In the genomic region with DNA sequence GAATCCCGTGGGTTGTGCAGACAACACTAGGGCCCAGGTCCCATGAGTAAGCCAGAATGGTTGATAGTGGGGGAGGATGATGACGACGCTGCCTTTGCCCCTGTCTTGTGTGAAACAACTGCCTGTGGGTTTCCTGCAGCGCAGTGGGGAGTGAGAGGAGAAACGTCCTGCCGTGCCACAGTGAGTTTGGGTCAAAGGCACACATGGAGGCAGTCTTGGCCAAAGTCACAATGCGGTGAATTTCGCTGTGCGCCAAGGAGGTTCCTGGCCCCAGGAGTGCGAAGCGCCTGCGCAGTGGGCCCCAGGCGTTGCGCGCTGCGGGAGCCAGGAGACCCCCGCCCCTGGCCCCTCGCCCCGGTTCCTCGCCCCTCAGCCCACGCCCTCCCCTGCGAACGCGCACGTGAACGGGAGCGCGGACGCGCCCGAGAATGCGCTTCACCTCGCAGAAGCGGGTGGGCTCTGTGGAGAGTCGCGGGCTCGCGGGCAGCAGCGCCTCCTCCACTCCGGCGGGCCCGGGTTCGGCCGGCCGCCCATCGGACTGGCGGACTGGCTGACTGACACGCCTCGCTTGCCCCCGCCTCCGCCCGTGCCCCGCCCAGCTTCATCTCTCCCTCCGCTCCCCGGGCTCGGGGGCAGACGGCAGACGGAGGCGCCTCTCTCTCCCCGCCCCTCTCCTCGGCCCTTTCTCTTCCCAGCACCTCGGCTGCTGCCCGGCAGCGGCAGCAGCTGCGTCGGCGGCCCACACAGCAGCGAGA, we compare ENCODE assay signal across 8 cellular contexts. TPM values are rescaled to one million over a fixed set of nuclear protein-coding genes. Genes with fewer than 3 reads are reported as not detected.
A peak's percentile ranks its signal among the peaks of the same experiment; 100 is the strongest.
DNase-seq lines count a peak whose midpoint lies in the region; ATAC-seq, FAIRE-seq and TF ChIP-seq lines count a peak whose summit lies in the region.

A gene (plus strand): TSS at position 635 of the 755 bp plus-strand sequence. CDS start 144 bp downstream, outside the sequence.

- intact Hi-C loops in kidney (cut with DNase I) = no loop called here

- H3K9me3 ChIP-seq in kidney (ENCODE audit: control insufficient read depth in 1 of 2, low read length in 2 of 2) = no peaks in the 10 kb centered on the region

- peak within 1 kb of the TSS; percentile 41 to 46 for H3K4me3 ChIP-seq in cardiac fibroblast (replicated peaks in 1 of 2; ENCODE audit: low read depth in 2 of 2, low read length in 2 of 2)
- H3K4me3 ChIP-seq in kidney (ENCODE audit: low read length in 2 of 2) = peak within 1 kb of the TSS; percentile 29 to 41

- H3K36me3 ChIP-seq in kidney (ENCODE audit: control insufficient read depth in 1 of 2, insufficient read depth in 2 of 2, low read length in 2 of 2) = no peaks in the 10 kb centered on the region

- DNase-seq in cardiac fibroblast (ENCODE audit: low read depth in 2 of 2) (peak in 1 of 2 donors; percentile 54), kidney (peak; percentile 80), NCI-H1694 (lab: John Stamatoyannopoulos, UW) (no peak)
- DNase-seq in stimulated activated CD4-positive, alpha-beta T cell treated with anti-CD3 and anti-CD28 coated beads, Interleukin-2, amount 100 ng/mL, for 24 hours = peak; percentile 33 to 63

- H3K4me1 ChIP-seq in kidney (ENCODE audit: control insufficient read depth in 1 of 2, insufficient read depth in 1 of 2, low read depth in 1 of 2, low read length in 2 of 2) = no peaks in the 10 kb centered on the region

- H3K27ac ChIP-seq in kidney (ENCODE audit: low read depth in 2 of 2, low read length in 2 of 2) = no peak within 1 kb of the TSS

- no peak within 1 kb of the TSS for H3K9ac ChIP-seq in kidney (ENCODE audit: low read length in 2 of 2)

- no peak for FAIRE-seq in kidney (lab: Jason Lieb, UNC)

- peak; percentile 43 for ATAC-seq in GM21717 (IDR thresholded peaks at IDR 0.05; ENCODE audit: unreplicated experiment)
- peak; percentile 78 for ATAC-seq in SK-N-SH treated with all-trans-retinoic acid at 6 μM for 48 hours
- no peak for ATAC-seq in GM18867 (IDR thresholded peaks at IDR 0.05; ENCODE audit: unreplicated experiment)
- no peak for ATAC-seq in HG02588 (IDR thresholded peaks at IDR 0.05; ENCODE audit: unreplicated experiment)

- TF ChIP-seq CTCF in cardiac fibroblast (IDR thresholded peaks at IDR 0.05; ENCODE audit: low read depth, low read length) = no peak
- no peak for TF ChIP-seq CTCF in kidney (IDR thresholded peaks at IDR 0.05; ENCODE audit: borderline replicate concordance, extremely low read depth, insufficient read depth)

TF ChIP-seq in SK-N-SH treated with all-trans-retinoic acid at 6 μM for 48 hours, 23 proteins besides CTCF, POLR2A, EP300 and RAD21:
- no peak for TF ChIP-seq TCF4 (CRISPR knock-in tag; IDR thresholded peaks at IDR 0.05; ENCODE audit: borderline replicate concordance)
- TF ChIP-seq ZFP30 (CRISPR knock-in tag; IDR thresholded peaks at IDR 0.05) = no peak
- no peak for TF ChIP-seq PPARA (CRISPR knock-in tag; IDR thresholded peaks at IDR 0.05; ENCODE audit: borderline replicate concordance)
- no peak for TF ChIP-seq ZNF8 (CRISPR knock-in tag; IDR thresholded peaks at IDR 0.05)
- TF ChIP-seq, protein P1, sequence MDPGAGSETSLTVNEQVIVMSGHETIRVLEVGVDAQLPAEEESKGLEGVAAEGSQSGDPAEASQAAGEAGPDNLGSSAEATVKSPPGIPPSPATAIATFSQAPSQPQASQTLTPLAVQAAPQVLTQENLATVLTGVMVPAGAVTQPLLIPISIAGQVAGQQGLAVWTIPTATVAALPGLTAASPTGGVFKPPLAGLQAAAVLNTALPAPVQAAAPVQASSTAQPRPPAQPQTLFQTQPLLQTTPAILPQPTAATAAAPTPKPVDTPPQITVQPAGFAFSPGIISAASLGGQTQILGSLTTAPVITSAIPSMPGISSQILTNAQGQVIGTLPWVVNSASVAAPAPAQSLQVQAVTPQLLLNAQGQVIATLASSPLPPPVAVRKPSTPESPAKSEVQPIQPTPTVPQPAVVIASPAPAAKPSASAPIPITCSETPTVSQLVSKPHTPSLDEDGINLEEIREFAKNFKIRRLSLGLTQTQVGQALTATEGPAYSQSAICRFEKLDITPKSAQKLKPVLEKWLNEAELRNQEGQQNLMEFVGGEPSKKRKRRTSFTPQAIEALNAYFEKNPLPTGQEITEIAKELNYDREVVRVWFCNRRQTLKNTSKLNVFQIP (CRISPR knock-in tag; IDR thresholded peaks at IDR 0.05; ENCODE audit: borderline replicate concordance, low read depth) = no peak
- TF ChIP-seq BACH2 (CRISPR knock-in tag; IDR thresholded peaks at IDR 0.05; ENCODE audit: borderline replicate concordance) = no peak
- TF ChIP-seq, protein P2, sequence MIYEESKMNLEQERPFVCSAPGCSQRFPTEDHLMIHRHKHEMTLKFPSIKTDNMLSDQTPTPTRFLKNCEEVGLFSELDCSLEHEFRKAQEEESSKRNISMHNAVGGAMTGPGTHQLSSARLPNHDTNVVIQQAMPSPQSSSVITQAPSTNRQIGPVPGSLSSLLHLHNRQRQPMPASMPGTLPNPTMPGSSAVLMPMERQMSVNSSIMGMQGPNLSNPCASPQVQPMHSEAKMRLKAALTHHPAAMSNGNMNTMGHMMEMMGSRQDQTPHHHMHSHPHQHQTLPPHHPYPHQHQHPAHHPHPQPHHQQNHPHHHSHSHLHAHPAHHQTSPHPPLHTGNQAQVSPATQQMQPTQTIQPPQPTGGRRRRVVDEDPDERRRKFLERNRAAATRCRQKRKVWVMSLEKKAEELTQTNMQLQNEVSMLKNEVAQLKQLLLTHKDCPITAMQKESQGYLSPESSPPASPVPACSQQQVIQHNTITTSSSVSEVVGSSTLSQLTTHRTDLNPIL (CRISPR knock-in tag; IDR thresholded peaks at IDR 0.05; ENCODE audit: low read depth) = no peak
- TF ChIP-seq, protein P3, sequence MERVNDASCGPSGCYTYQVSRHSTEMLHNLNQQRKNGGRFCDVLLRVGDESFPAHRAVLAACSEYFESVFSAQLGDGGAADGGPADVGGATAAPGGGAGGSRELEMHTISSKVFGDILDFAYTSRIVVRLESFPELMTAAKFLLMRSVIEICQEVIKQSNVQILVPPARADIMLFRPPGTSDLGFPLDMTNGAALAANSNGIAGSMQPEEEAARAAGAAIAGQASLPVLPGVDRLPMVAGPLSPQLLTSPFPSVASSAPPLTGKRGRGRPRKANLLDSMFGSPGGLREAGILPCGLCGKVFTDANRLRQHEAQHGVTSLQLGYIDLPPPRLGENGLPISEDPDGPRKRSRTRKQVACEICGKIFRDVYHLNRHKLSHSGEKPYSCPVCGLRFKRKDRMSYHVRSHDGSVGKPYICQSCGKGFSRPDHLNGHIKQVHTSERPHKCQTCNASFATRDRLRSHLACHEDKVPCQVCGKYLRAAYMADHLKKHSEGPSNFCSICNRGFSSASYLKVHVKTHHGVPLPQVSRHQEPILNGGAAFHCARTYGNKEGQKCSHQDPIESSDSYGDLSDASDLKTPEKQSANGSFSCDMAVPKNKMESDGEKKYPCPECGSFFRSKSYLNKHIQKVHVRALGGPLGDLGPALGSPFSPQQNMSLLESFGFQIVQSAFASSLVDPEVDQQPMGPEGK (CRISPR knock-in tag; IDR thresholded peaks at IDR 0.05; ENCODE audit: borderline replicate concordance) = no peak
- TF ChIP-seq ZC3H10 (CRISPR knock-in tag; IDR thresholded peaks at IDR 0.05) = no peak
- TF ChIP-seq, protein P4, sequence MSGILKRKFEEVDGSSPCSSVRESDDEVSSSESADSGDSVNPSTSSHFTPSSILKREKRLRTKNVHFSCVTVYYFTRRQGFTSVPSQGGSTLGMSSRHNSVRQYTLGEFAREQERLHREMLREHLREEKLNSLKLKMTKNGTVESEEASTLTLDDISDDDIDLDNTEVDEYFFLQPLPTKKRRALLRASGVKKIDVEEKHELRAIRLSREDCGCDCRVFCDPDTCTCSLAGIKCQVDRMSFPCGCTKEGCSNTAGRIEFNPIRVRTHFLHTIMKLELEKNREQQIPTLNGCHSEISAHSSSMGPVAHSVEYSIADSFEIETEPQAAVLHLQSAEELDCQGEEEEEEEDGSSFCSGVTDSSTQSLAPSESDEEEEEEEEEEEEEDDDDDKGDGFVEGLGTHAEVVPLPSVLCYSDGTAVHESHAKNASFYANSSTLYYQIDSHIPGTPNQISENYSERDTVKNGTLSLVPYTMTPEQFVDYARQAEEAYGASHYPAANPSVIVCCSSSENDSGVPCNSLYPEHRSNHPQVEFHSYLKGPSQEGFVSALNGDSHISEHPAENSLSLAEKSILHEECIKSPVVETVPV (CRISPR knock-in tag; IDR thresholded peaks at IDR 0.05) = no peak
- TF ChIP-seq ZNF565 (CRISPR knock-in tag; conservative IDR thresholded peaks at IDR 0.05; ENCODE audit: low read depth) = no peak
- no peak for TF ChIP-seq OSR1 (CRISPR knock-in tag; IDR thresholded peaks at IDR 0.05)
- no peak for TF ChIP-seq GLIS3 (CRISPR knock-in tag; IDR thresholded peaks at IDR 0.05)
- no peak for TF ChIP-seq ISL1 (CRISPR knock-in tag; IDR thresholded peaks at IDR 0.05)
- TF ChIP-seq ARNTL (CRISPR knock-in tag; IDR thresholded peaks at IDR 0.05; ENCODE audit: borderline replicate concordance, low read depth) = no peak
- no peak for TF ChIP-seq RARB (CRISPR knock-in tag; IDR thresholded peaks at IDR 0.05)
TF ChIP-seq in SK-N-SH treated with all-trans-retinoic acid at 6 μM for 48 hours: peak in this region for 0.

RNA-seq across cellular contexts. Expression of the gene that starts here (rescaled TPM):
- total RNA-seq in kidney = 5.2 TPM
- polyA plus RNA-seq in kidney (ENCODE audit: insufficient read depth, low read depth, low replicate concordance) = 7.0 TPM

Comparison
In these comparisons a context has a peak if more than half of its experiments do, and no peak if none do; other contexts are left out.
1. ATAC-seq: peak in GM21717 (single experiment) and SK-N-SH treated with all-trans-retinoic acid at 6 μM for 48 hours (single experiment); none in GM18867 (single experiment) and HG02588 (single experiment).